ENCODE assay signal across 24 cellular contexts in genomic region chr4:80312124-80312523, GRCh38. TPM values are rescaled to one million over a fixed set of nuclear protein-coding genes. Genes with fewer than 3 reads are reported as not detected.
"Had no signal": no experiment of that assay in that cellular context is flagged by ENCODE, and none has a peak within 500 bp of the region (broad histone marks: within the 10 kb centered on the region; RNA-seq: fewer than 3 reads in every experiment).

No MANE protein-coding gene starts in this region.

- H3K27ac ChIP-seq: brain microvascular endothelial cell, cardiac muscle cell had no signal

- H3K36me3 ChIP-seq: brain microvascular endothelial cell, cardiac muscle cell had no signal

- ATAC-seq: activated T-cell treated with anti-CD3 and anti-CD28 coated beads, Interleukin-2, amount 50 U/mL, for 72 hours; PC-3 had no signal

- DNase-seq: activated CD4-positive, alpha-beta memory T cell treated with anti-CD3 and anti-CD28 coated beads, Interleukin-2, amount 10 ng/mL, durations not matched to agents 7 days and 5 days; activated CD4-positive, alpha-beta T cell treated with anti-CD3 and anti-CD28 coated beads, Interleukin-2, amount 50 U/mL, for 1 hour; activated CD4-positive, CD25-positive, alpha-beta regulatory T cell; activated gamma-delta T cell treated with Interleukin-2 at 50 U/mL for 16 hours; activated naive CD4-positive, alpha-beta T cell treated with anti-CD3 and anti-CD28 coated beads, Interleukin-2, amount 10 ng/mL, durations not matched to agents 7 days and 5 days; activated naive CD8-positive, alpha-beta T cell treated with anti-CD3 and anti-CD28 coated beads for 36 hours; activated T-cell treated with anti-CD3 and anti-CD28 coated beads, Interleukin-2, amount 50 U/mL, for 72 hours; brain microvascular endothelial cell; MM.1S; NCI-H1105; NCI-H1436; NCI-H187; NCI-H2081; NCI-H510A treated with DMSO at 0.1 percent for 48 hours; NCI-H69; NK-92 treated with Interleukin-12 subunit alpha and Interleukin-12 subunit beta, amount 100 ng/mL, for 24 hours; PC-3; SHP77 treated with DMSO at 0.1 percent for 48 hours; T-helper 1 cell had no signal

- H3K27me3 ChIP-seq: brain microvascular endothelial cell had no signal

- H3K4me3 ChIP-seq: cardiac muscle cell had no signal

RNA-seq across cellular contexts. Expression of gene CFAP299, which starts 23.4 kb away (rescaled TPM):
- total RNA-seq: activated CD4-positive, alpha-beta memory T cell treated with anti-CD3 and anti-CD28 coated beads, Interleukin-2, amount 10 ng/mL, durations not matched to agents 7 days and 5 days; activated CD8-positive, alpha-beta memory T cell treated with anti-CD3 and anti-CD28 coated beads for 36 hours; activated naive CD8-positive, alpha-beta T cell treated with anti-CD3 and anti-CD28 coated beads for 36 hours; activated T-cell treated with anti-CD3 and anti-CD28 coated beads, Interleukin-2, amount 50 U/mL, for 72 hours; activated T-helper 2 cell treated with anti-CD3 and anti-CD28 coated beads, Interferon-gamma antibody, Interleukin-2, Interleukin-4, amounts not matched to agents 10 μg/mL and 5 μg/mL and 100 μg/mL, durations not matched to agents 14 hours and 24 hours and 36 hours; PC-3; SK-MEL-5; T-helper 2 cell treated with Interferon-gamma antibody and Interleukin-4, amounts not matched to agents 100 ng/mL and 5 ng/mL, for 36 hours had no signal

RNA-seq across cellular contexts. Expression of gene FGF5, which starts 45.7 kb away (rescaled TPM):
- total RNA-seq: activated CD4-positive, alpha-beta memory T cell treated with anti-CD3 and anti-CD28 coated beads, Interleukin-2, amount 10 ng/mL, durations not matched to agents 7 days and 5 days; activated CD8-positive, alpha-beta memory T cell treated with anti-CD3 and anti-CD28 coated beads for 36 hours; activated naive CD8-positive, alpha-beta T cell treated with anti-CD3 and anti-CD28 coated beads for 36 hours; activated T-cell treated with anti-CD3 and anti-CD28 coated beads, Interleukin-2, amount 50 U/mL, for 72 hours; SK-MEL-5; T-helper 2 cell treated with Interferon-gamma antibody and Interleukin-4, amounts not matched to agents 100 ng/mL and 5 ng/mL, for 36 hours had no signal
